ENCODE assay signal across 10 cellular contexts in genomic region chr18:32760391-32760790, GRCh38. TPM values are rescaled to one million over a fixed set of nuclear protein-coding genes. Genes with fewer than 3 reads are reported as not detected.
A peak's percentile ranks its signal among the peaks of the same experiment; 100 is the strongest.
DNase-seq lines count a peak whose midpoint lies in the region; ATAC-seq lines count a peak whose summit lies in the region.
"Had no signal": no experiment of that assay in that cellular context is flagged by ENCODE, and none has a peak within 500 bp of the region (broad histone marks: within the 10 kb centered on the region; RNA-seq: fewer than 3 reads in every experiment).

No MANE protein-coding gene starts in this region.

- H3K27ac Mint-ChIP-seq in activated naive CD8-positive, alpha-beta T cell treated with anti-CD3 and anti-CD28 coated beads for 36 hours = peak overlapping the region; percentile 61
- H3K27ac Mint-ChIP-seq: activated naive CD8-positive, alpha-beta T cell; T-cell had no signal

- no peaks in the 10 kb centered on the region for H3K36me3 ChIP-seq in SJCRH30

- H3K4me1 ChIP-seq in SJCRH30 = no peaks in the 10 kb centered on the region

- no peaks in the 10 kb centered on the region for H3K27me3 ChIP-seq in SJCRH30

- no peaks in the 10 kb centered on the region for H3K4me1 Mint-ChIP-seq in activated naive CD8-positive, alpha-beta T cell treated with anti-CD3 and anti-CD28 coated beads for 36 hours

- H3K4me3 ChIP-seq in SJCRH30 = no peak overlapping the region

- H3K4me3 Mint-ChIP-seq in activated naive CD8-positive, alpha-beta T cell treated with anti-CD3 and anti-CD28 coated beads for 36 hours = no peak overlapping the region
- H3K4me3 Mint-ChIP-seq: activated naive CD8-positive, alpha-beta T cell; T-cell had no signal

- H3K27me3 Mint-ChIP-seq in activated naive CD8-positive, alpha-beta T cell treated with anti-CD3 and anti-CD28 coated beads for 36 hours = peaks cover 8% of the 10 kb centered on the region

- no peaks in the 10 kb centered on the region for H3K9me3 ChIP-seq in SJCRH30 (replicated peaks)

- no peak for DNase-seq in activated naive CD8-positive, alpha-beta T cell treated with anti-CD3 and anti-CD28 coated beads for 36 hours
- DNase-seq in activated CD4-positive, alpha-beta T cell treated with anti-CD3 and anti-CD28 coated beads for 48 hours = no peak
- no peak for DNase-seq in substantia nigra (lab: John Stamatoyannopoulos, UW)
- no peak for DNase-seq in NCI-H524 treated with DMSO at 0.1 percent for 48 hours (lab: John Stamatoyannopoulos, UW)
- DNase-seq in SJCRH30 = no peak

- H3K27ac ChIP-seq in substantia nigra (ENCODE audit: low read depth, low read length, poor library complexity, severe bottlenecking) = no peak overlapping the region
- H3K27ac ChIP-seq in SJCRH30 = no peak overlapping the region

- H3K9me3 Mint-ChIP-seq in activated naive CD8-positive, alpha-beta T cell treated with anti-CD3 and anti-CD28 coated beads for 36 hours = no peaks in the 10 kb centered on the region
- H3K9me3 Mint-ChIP-seq: T-cell had no signal

- no peaks in the 10 kb centered on the region for H3K36me3 Mint-ChIP-seq in activated naive CD8-positive, alpha-beta T cell treated with anti-CD3 and anti-CD28 coated beads for 36 hours
- H3K36me3 Mint-ChIP-seq: activated naive CD8-positive, alpha-beta T cell; T-cell had no signal

- peak; percentile 100 for ATAC-seq in GM18502 (IDR thresholded peaks at IDR 0.05; ENCODE audit: poor library complexity, unreplicated experiment)
- peak; percentile 99 for ATAC-seq in GM21515 (IDR thresholded peaks at IDR 0.05; ENCODE audit: unreplicated experiment)
- peak; percentile 99 for ATAC-seq in HG03159 (IDR thresholded peaks at IDR 0.05; ENCODE audit: unreplicated experiment)

RNA-seq across cellular contexts. Expression of gene KLHL14, which starts 12.4 kb away (rescaled TPM):
- under 1 TPM; 0.19 to 0.20 TPM for total RNA-seq in activated naive CD8-positive, alpha-beta T cell treated with anti-CD3 and anti-CD28 coated beads for 36 hours
- 0.05 TPM in 1 of 2 replicates, not detected in the other for total RNA-seq in SJCRH30 (2014; rRNA removed; shearing (Covaris generic))
